In the genomic region with DNA sequence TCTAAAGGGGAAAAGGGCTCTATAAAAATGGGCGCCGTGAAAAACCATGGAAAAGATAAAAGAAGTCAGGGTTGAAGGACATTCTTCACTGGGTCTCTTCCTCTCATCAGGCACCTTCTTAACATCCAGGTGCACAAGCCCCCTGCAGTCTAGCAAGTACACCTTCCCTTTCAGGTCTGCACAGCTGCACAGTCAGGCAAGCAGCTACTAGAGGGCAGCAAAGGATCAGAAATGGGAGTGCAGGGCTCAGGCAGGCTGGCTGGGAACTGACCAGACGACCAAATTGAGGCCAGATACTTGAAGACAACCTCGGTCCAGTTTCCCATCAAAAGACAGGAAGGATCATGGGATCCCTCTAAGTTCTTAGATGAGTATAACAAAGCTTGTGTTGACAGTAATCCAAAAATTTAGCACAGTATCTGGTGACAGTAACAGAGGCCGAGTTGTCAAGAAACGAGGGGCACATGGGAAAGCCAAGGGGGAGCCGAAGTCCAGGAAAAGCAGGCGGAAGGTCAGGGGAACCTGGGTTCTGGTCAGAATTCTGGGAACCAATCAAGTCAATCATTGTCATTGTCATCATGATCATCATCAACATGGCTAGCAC, we compare ENCODE assay signal across 8 cellular contexts. TPM values are rescaled to one million over a fixed set of nuclear protein-coding genes. Genes with fewer than 3 reads are reported as not detected.
A peak's percentile ranks its signal among the peaks of the same experiment; 100 is the strongest.
DNase-seq lines count a peak whose midpoint lies in the region; ATAC-seq and TF ChIP-seq lines count a peak whose summit lies in the region.

No MANE protein-coding gene starts in this region.

- no peaks in the 10 kb centered on the region for H4K20me1 ChIP-seq in hepatocyte (ENCODE audit: insufficient read depth, poor library complexity, severe bottlenecking)

- H3K36me3 Mint-ChIP-seq in activated naive CD8-positive, alpha-beta T cell treated with anti-CD3 and anti-CD28 coated beads for 36 hours: no peaks in the 10 kb centered on the region

- H3K9me2 ChIP-seq in hepatocyte (replicated peaks; ENCODE audit: insufficient read depth): no peaks in the 10 kb centered on the region

- H3K27me3 ChIP-seq in hepatocyte: no peaks in the 10 kb centered on the region

- H3K9me3 Mint-ChIP-seq in activated naive CD8-positive, alpha-beta T cell treated with anti-CD3 and anti-CD28 coated beads for 36 hours: no peaks in the 10 kb centered on the region

- no peak overlapping the region for H2AFZ ChIP-seq in hepatocyte

- no peak overlapping the region for H3K4me2 ChIP-seq in hepatocyte

- H3K79me2 ChIP-seq in hepatocyte: no peaks in the 10 kb centered on the region

- H3K4me3 ChIP-seq in hepatocyte: no peak overlapping the region

- no peaks in the 10 kb centered on the region for H3K36me3 ChIP-seq in hepatocyte (replicated peaks; ENCODE audit: insufficient read depth, low read depth)

- no peak overlapping the region for H3K27ac ChIP-seq in hepatocyte

- H3K27me3 Mint-ChIP-seq in activated naive CD8-positive, alpha-beta T cell treated with anti-CD3 and anti-CD28 coated beads for 36 hours: peaks cover 8% of the 10 kb centered on the region

- no peaks in the 10 kb centered on the region for H3K4me1 ChIP-seq in hepatocyte (ENCODE audit: insufficient read depth)

- no peaks in the 10 kb centered on the region for H3K9me3 ChIP-seq in hepatocyte (ENCODE audit: low read depth)

- ATAC-seq in GM19023 (IDR thresholded peaks at IDR 0.05; ENCODE audit: unreplicated experiment) (peak; percentile 73), HG03457 (IDR thresholded peaks at IDR 0.05; ENCODE audit: unreplicated experiment) (peak; percentile 68), HG03469 (IDR thresholded peaks at IDR 0.05; ENCODE audit: unreplicated experiment) (no peak)

- TF ChIP-seq CTCF in hepatocyte (IDR thresholded peaks at IDR 0.05; ENCODE audit: poor library complexity): peak; percentile 72

- DNase-seq in CD1c-positive myeloid dendritic cell (ENCODE audit: extremely low spot score) (peak; percentile 45), NCI-H82 (lab: John Stamatoyannopoulos, UW) (peak; percentile 79), hepatocyte (ENCODE audit: low spot score) (peak; percentile 74)
- peak; percentile 22 for DNase-seq in activated naive CD8-positive, alpha-beta T cell treated with anti-CD3 and anti-CD28 coated beads for 36 hours
- DNase-seq in stimulated activated CD4-positive, alpha-beta T cell treated with anti-CD3 and anti-CD28 coated beads, Interleukin-1b, Interleukin-23, amount 100 ng/mL, for 48 hours: peak; percentile 12

- H3K27ac Mint-ChIP-seq in activated naive CD8-positive, alpha-beta T cell treated with anti-CD3 and anti-CD28 coated beads for 36 hours: no peak overlapping the region

- H3K4me3 Mint-ChIP-seq in activated naive CD8-positive, alpha-beta T cell treated with anti-CD3 and anti-CD28 coated beads for 36 hours: no peak overlapping the region

- peaks cover 1% of the 10 kb centered on the region for H3K4me1 Mint-ChIP-seq in activated naive CD8-positive, alpha-beta T cell treated with anti-CD3 and anti-CD28 coated beads for 36 hours

- 60% methylated on average over 8 of the region's 8 CpGs for WGBS in hepatocyte (ENCODE audit: low lambda C conversion rate, missing lambda C conversion rate)

RNA-seq across cellular contexts. Expression of a gene that starts 10.1 kb away (rescaled TPM):
- 1 to 10 TPM; 2.2 to 3.4 TPM for total RNA-seq in activated naive CD8-positive, alpha-beta T cell treated with anti-CD3 and anti-CD28 coated beads for 36 hours
- 7.6 and 7.7 TPM in 2 replicates for total RNA-seq in hepatocyte
- polyA plus RNA-seq in hepatocyte: 7.7 and 13.6 TPM in 2 replicates

Comparison
In these comparisons a context has a peak if more than half of its experiments do, and no peak if none do; other contexts are left out.
1. DNase-seq: peak in every context shown above with its lines; median percentile 79 in NCI-H82; 74 in hepatocyte; 45 in CD1c-positive myeloid dendritic cell; 22 in activated naive CD8-positive, alpha-beta T cell treated with anti-CD3 and anti-CD28 coated beads for 36 hours; 12 in stimulated activated CD4-positive, alpha-beta T cell treated with anti-CD3 and anti-CD28 coated beads, Interleukin-1b, Interleukin-23, amount 100 ng/mL, for 48 hours.